1 cellular context compared by ENCODE assay signal in the genomic region with DNA sequence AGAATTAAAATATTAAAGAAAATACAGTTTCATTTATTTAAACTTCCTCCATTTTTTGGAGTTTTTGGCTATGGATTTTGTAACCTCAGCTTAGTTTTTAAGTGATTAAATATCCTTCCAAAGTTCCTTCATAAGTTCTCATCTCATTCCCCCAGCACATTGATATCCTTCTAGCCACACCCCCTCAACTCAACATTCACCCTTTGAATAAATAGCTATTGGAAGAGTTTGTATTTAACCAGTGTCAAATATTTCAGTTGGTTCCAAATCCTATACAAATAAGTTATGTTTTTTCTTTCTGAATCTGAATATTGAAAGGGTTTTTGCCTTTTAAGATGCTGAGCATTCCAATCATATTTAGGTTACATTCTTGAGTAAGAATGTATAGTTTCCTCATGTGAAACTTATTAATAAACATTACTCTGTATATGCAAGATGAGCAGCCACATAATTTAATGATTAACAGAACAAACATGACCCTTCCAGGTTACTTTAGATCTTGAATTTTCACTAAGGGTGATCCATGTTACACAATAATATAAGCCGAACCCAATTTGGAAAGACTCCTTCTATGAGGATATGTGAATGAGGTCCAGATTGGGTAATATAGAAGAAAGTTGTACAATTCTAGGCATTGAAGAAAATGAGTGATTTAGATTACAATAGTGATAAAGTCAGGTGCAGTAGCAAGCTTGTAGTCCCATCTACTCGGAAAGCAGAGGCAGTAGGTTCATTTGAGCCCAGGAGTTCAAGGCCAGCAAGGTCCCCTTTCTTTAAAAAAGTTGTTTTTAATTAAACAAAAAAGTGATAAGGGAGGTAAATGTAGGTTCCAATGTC.
TF ChIP-seq lines count a peak whose summit lies in the region.

No MANE protein-coding gene starts in this region.

TF ChIP-seq in HepG2, 621 proteins besides CTCF, POLR2A, EP300 and RAD21 (continued from another document):
- TF ChIP-seq, protein P1, sequence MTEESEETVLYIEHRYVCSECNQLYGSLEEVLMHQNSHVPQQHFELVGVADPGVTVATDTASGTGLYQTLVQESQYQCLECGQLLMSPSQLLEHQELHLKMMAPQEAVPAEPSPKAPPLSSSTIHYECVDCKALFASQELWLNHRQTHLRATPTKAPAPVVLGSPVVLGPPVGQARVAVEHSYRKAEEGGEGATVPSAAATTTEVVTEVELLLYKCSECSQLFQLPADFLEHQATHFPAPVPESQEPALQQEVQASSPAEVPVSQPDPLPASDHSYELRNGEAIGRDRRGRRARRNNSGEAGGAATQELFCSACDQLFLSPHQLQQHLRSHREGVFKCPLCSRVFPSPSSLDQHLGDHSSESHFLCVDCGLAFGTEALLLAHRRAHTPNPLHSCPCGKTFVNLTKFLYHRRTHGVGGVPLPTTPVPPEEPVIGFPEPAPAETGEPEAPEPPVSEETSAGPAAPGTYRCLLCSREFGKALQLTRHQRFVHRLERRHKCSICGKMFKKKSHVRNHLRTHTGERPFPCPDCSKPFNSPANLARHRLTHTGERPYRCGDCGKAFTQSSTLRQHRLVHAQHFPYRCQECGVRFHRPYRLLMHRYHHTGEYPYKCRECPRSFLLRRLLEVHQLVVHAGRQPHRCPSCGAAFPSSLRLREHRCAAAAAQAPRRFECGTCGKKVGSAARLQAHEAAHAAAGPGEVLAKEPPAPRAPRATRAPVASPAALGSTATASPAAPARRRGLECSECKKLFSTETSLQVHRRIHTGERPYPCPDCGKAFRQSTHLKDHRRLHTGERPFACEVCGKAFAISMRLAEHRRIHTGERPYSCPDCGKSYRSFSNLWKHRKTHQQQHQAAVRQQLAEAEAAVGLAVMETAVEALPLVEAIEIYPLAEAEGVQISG (CRISPR knock-in tag; IDR thresholded peaks at IDR 0.05), result no peak
- no peak for TF ChIP-seq SOX13 (IDR thresholded peaks at IDR 0.05)
- peak in 1 of 2 experiments; percentile 41; a peak in 2 of 4 replicates for TF ChIP-seq SOX13 (CRISPR knock-in tag; conservative IDR thresholded peaks at IDR 0.05 in 1 of 2, IDR thresholded peaks at IDR 0.05 in 1 of 2)
TF ChIP-seq in HepG2: peak in this region for 45.
